Comparison of ENCODE assay signal across 10 cellular contexts in genomic region chr2:47899915-47900314, GRCh38. TPM values are rescaled to one million over a fixed set of nuclear protein-coding genes. Genes with fewer than 3 reads are reported as not detected.
DNase-seq lines count a peak whose midpoint lies in the region; ATAC-seq, FAIRE-seq and TF ChIP-seq lines count a peak whose summit lies in the region.
"Had no signal": no experiment of that assay in that cellular context is flagged by ENCODE, and none has a peak within 500 bp of the region (broad histone marks: within the 10 kb centered on the region; RNA-seq: fewer than 3 reads in every experiment).

No MANE protein-coding gene starts in this region.

- H3K9me3 ChIP-seq in CD4-positive, CD25-positive, alpha-beta regulatory T cell (ENCODE audit: control insufficient read depth in 2 of 2, low read length in 2 of 2), result no peaks in the 10 kb centered on the region
- H3K9me3 ChIP-seq in Karpas-422 (ENCODE audit: low read length) (no peaks in the 10 kb centered on the region), GM12878 (replicated peaks; ENCODE audit: control insufficient read depth, insufficient read depth, low read length) (no peaks in the 10 kb centered on the region; the same call in 1 of the 3 replicates), H9 (ENCODE audit: control insufficient read depth, low read depth, low read length) (no peaks in the 10 kb centered on the region)
- H3K9me3 ChIP-seq in naive thymus-derived CD4-positive, alpha-beta T cell (ENCODE audit: control insufficient read depth in 2 of 3, low read length in 3 of 3), result no peaks in the 10 kb centered on the region

- H3K79me2 ChIP-seq in Karpas-422 (ENCODE audit: low read length) (peaks cover 95% of the 10 kb centered on the region), GM12878 (ENCODE audit: control insufficient read depth, insufficient read depth, low read length) (peaks cover 96% of the 10 kb centered on the region), H9 (ENCODE audit: insufficient read depth, low read length) (peaks cover 50% of the 10 kb centered on the region; the same call in 1 of the 2 replicates)

- peaks cover 54% of the 10 kb centered on the region for H3K4me1 ChIP-seq in CD4-positive, CD25-positive, alpha-beta regulatory T cell (ENCODE audit: control insufficient read depth, insufficient read depth, low read length, poor library complexity, severe bottlenecking)
- H3K4me1 ChIP-seq in Karpas-422 (ENCODE audit: low read length) (peaks cover 77% of the 10 kb centered on the region), GM12878 (ENCODE audit: control insufficient read depth, insufficient read depth, low read length) (peaks cover 26% of the 10 kb centered on the region), H9 (ENCODE audit: insufficient read depth, low read length) (no peaks in the 10 kb centered on the region; the same call in 1 of the 2 replicates)
- H3K4me1 ChIP-seq in naive thymus-derived CD4-positive, alpha-beta T cell (ENCODE audit: control insufficient read depth in 2 of 2, insufficient read depth in 2 of 2, low read length in 2 of 2), result peaks cover 10 to 37% of the 10 kb centered on the region in 2 donors

- TF ChIP-seq EP300 in GM12878 (IDR thresholded peaks at IDR 0.05; ENCODE audit: borderline replicate concordance in 1 of 2, control insufficient read depth in 1 of 2, low read depth in 2 of 2, low read length in 2 of 2), result no peak

- H2BK15ac ChIP-seq in H9 (ENCODE audit: low read depth, low read length), result no peak overlapping the region

- no peak overlapping the region for H2BK20ac ChIP-seq in H9 (ENCODE audit: low read depth, low read length, poor library complexity, severe bottlenecking)

- no peak overlapping the region; the same call in 1 of the 2 replicates for H3K9ac ChIP-seq in Karpas-422 (ENCODE audit: low read length)
- no peak overlapping the region for H3K9ac ChIP-seq in GM12878 (ENCODE audit: control insufficient read depth, insufficient read depth, low read length)
- no peak overlapping the region for H3K9ac ChIP-seq in H9 (ENCODE audit: extremely low read depth, insufficient read length, low read length)

- peaks cover 6% of the 10 kb centered on the region for H3K23me2 ChIP-seq in H9 (ENCODE audit: insufficient read length, low read depth, low read length, poor library complexity, severe bottlenecking)

- CTCF ChIA-PET in GM12878 (lab: Yijun Ruan, JAX), result interaction anchor here (0.6 to 1.5 kb wide), 8 partner anchors 24 to 423 kb away, joined by 3 to 7 read pairs (median 4); no protein-coding TSS in a partner anchor
- CTCF ChIA-PET in naive thymus-derived CD4-positive, alpha-beta T cell (lab: Charles Lee), result interaction anchor here (0.6 to 1.0 kb wide), 3 partner anchors 42 to 207 kb away, joined by 3 to 4 read pairs (median 3); no protein-coding TSS in a partner anchor

- no peak for TF ChIP-seq RAD21 in GM12878 (IDR thresholded peaks at IDR 0.05; ENCODE audit: insufficient read depth, low read depth, low read length)

- H3K27me3 Mint-ChIP-seq in CD4-positive, CD25-positive, alpha-beta regulatory T cell, result no peaks in the 10 kb centered on the region
- H3K27me3 Mint-ChIP-seq in naive thymus-derived CD4-positive, alpha-beta T cell, result no peaks in the 10 kb centered on the region
- no peaks in the 10 kb centered on the region for H3K27me3 Mint-ChIP-seq in H9 (ENCODE audit: low read depth)

- POLR2A ChIA-PET in GM12878 (lab: Charles Lee), result interaction anchor here (0.6 to 1.9 kb wide), 10 partner anchors 8 to 509 kb away, joined by 3 to 18 read pairs (median 5); no protein-coding TSS in a partner anchor
- POLR2A ChIA-PET in naive thymus-derived CD4-positive, alpha-beta T cell (lab: Charles Lee), result interaction anchor here (1.2 kb wide), 1 partner anchor 33 kb away, joined by 3 read pairs; no protein-coding TSS in a partner anchor

- H4K20me1 ChIP-seq in Karpas-422 (ENCODE audit: insufficient read depth, low read depth, low read length) (peaks cover 6% of the 10 kb centered on the region; the same call in 1 of the 2 replicates), GM12878 (ENCODE audit: control insufficient read depth, insufficient read depth) (peaks cover 3% of the 10 kb centered on the region; the same call in 1 of the 2 replicates), H9 (ENCODE audit: control insufficient read depth, insufficient read depth, insufficient read length) (no peaks in the 10 kb centered on the region)

- H3K4me3 Mint-ChIP-seq in CD4-positive, CD25-positive, alpha-beta regulatory T cell, result peak overlapping the region in 2 of 4 donors; percentile 16 to 55
- peak overlapping the region in 8 of 10 donors; percentile 10 to 62 (median 42) for H3K4me3 Mint-ChIP-seq in naive thymus-derived CD4-positive, alpha-beta T cell
- no peak overlapping the region for H3K4me3 Mint-ChIP-seq in H9

- H4K8ac ChIP-seq in H9 (replicated peaks; ENCODE audit: insufficient read length, low read depth, low read length), result no peak overlapping the region

- SMC1A ChIA-PET in GM12878 (lab: Charles Lee; ENCODE audit: uncharacterized antibody, unreplicated experiment), result interaction anchor here (0.6 to 5.8 kb wide), 13 partner anchors 7 to 546 kb away, joined by 3 to 33 read pairs (median 4); partner anchors contain the start of gene FBXO11

- no peak overlapping the region for H2AFZ ChIP-seq in Karpas-422 (ENCODE audit: low read length)
- no peak overlapping the region for H2AFZ ChIP-seq in GM12878 (ENCODE audit: control insufficient read depth, low read depth, low read length)
- H2AFZ ChIP-seq in H9 (ENCODE audit: low read length), result no peak overlapping the region

- peak overlapping the region; percentile 29 for H3K4me2 ChIP-seq in Karpas-422 (ENCODE audit: low read depth, low read length, poor library complexity, severe bottlenecking)
- peak overlapping the region; percentile 69 for H3K4me2 ChIP-seq in GM12878 (ENCODE audit: control insufficient read depth, insufficient read depth)
- H3K4me2 ChIP-seq in H9 (ENCODE audit: insufficient read depth, insufficient read length, low read length), result no peak overlapping the region

- H3K4me1 Mint-ChIP-seq in CD4-positive, CD25-positive, alpha-beta regulatory T cell, result peaks cover 52 to 77% (median 63%) of the 10 kb centered on the region in 4 donors
- peaks cover 59 to 82% (median 77%) of the 10 kb centered on the region in 7 donors for H3K4me1 Mint-ChIP-seq in naive thymus-derived CD4-positive, alpha-beta T cell
- peaks cover 45 to 46% of the 10 kb centered on the region in 2 experiments for H3K4me1 Mint-ChIP-seq in H9

- BruUV-seq in GM12878 (replicated peaks; lab: Mats Ljungman, UMichigan), result no TSS peak

- DNase-seq in CD4-positive, CD25-positive, alpha-beta regulatory T cell, result no peak
- DNase-seq in Karpas-422 (no peak), GM12878 (ENCODE audit: low read depth, low spot score) (no peak), H9 (no peak)
- no peak for DNase-seq in naive thymus-derived CD4-positive, alpha-beta T cell
- DNase-seq in NK-92 treated with Interleukin-12 subunit alpha and Interleukin-12 subunit beta, amount 100 ng/mL, for 24 hours (lab: John Stamatoyannopoulos, UW), result no peak
- DNase-seq: DMS 273 treated with DMSO at 0.1 percent for 48 hours, T-helper 1 cell had no signal

- no peak for TF ChIP-seq POLR2A in GM12878 (IDR thresholded peaks at IDR 0.05; ENCODE audit: low read depth, low read length)

- intact Hi-C loops in GM12878 (cut with micrococcal nuclease; ENCODE audit: unreplicated experiment), result loop anchor here (5.0 kb wide), 1 partner anchor 118 kb away; the partner anchor contains the start of gene MSH6
- intact Hi-C loops in naive thymus-derived CD4-positive, alpha-beta T cell (cut with micrococcal nuclease), result loop anchor here (10.0 kb wide), 2 partner anchors 495 to 985 kb away; partner anchors contain the start of genes MCFD2 (in 2 of the 2) and MSH2 (in 1 of the 2)

- no peak overlapping the region for H3K27ac ChIP-seq in CD4-positive, CD25-positive, alpha-beta regulatory T cell (ENCODE audit: insufficient read depth, low read length, poor library complexity, severe bottlenecking)
- H3K27ac ChIP-seq in Karpas-422 (ENCODE audit: low read length) (peak overlapping the region; percentile 95), GM12878 (ENCODE audit: control insufficient read depth, insufficient read depth) (peak overlapping the region; percentile 62), H9 (ENCODE audit: insufficient read length, low read depth, low read length) (no peak overlapping the region)
- H3K27ac ChIP-seq in naive thymus-derived CD4-positive, alpha-beta T cell (ENCODE audit: low read depth, low read length), result no peak overlapping the region

- no peak for FAIRE-seq in GM12878 (lab: Jason Lieb, UNC)

- no peak overlapping the region for H4K91ac ChIP-seq in H9 (ENCODE audit: insufficient read length, low read depth, low read length)

- no peaks in the 10 kb centered on the region for H3K36me3 ChIP-seq in CD4-positive, CD25-positive, alpha-beta regulatory T cell (ENCODE audit: control insufficient read depth, insufficient read depth, low read length)
- H3K36me3 ChIP-seq in Karpas-422 (ENCODE audit: insufficient read depth, low read length), result 0 out of 2 replicates have a peak, but pooled peaks cover 6% of the 10 kb centered on the region
- no peaks in the 10 kb centered on the region; a peak in 1 of 4 replicates for H3K36me3 ChIP-seq in GM12878 (ENCODE audit: control insufficient read depth in 2 of 2, insufficient read depth in 2 of 2, low read length in 1 of 2)
- peaks cover 0 to 6% (median 0%) of the 10 kb centered on the region in 3 experiments for H3K36me3 ChIP-seq in naive thymus-derived CD4-positive, alpha-beta T cell (ENCODE audit: control insufficient read depth in 2 of 3, insufficient read depth in 3 of 3, low read length in 3 of 3)

- no peak overlapping the region for H4K5ac ChIP-seq in H9 (ENCODE audit: insufficient read length, low read depth, low read length)

- WGBS in GM12878 (ENCODE audit: insufficient coverage, insufficient replicate concordance, low lambda C conversion rate, missing lambda C conversion rate), result 63% methylated on average over 2 of the region's 2 CpGs
- WGBS in H9 (ENCODE audit: extremely low coverage, insufficient read length, low lambda C conversion rate), result no CpG with 5 or more reads among the region's 2 CpGs

- H3K23ac ChIP-seq in H9 (ENCODE audit: insufficient read length, low read depth, low read length), result no peak overlapping the region

- peak overlapping the region; percentile 47 for H3K4me3 ChIP-seq in CD4-positive, CD25-positive, alpha-beta regulatory T cell (ENCODE audit: low read depth, low read length)
- H3K4me3 ChIP-seq in Karpas-422 (ENCODE audit: low read length) (no peak overlapping the region), GM12878 (0 out of 2 replicates have a peak overlapping the region, but pooled peaks have one; percentile 13)
- no peak overlapping the region for H3K4me3 ChIP-seq in naive thymus-derived CD4-positive, alpha-beta T cell (ENCODE audit: low read length)

- H3K79me1 ChIP-seq in H9 (ENCODE audit: insufficient read depth, low read depth, low read length, poor library complexity, severe bottlenecking), result no peaks in the 10 kb centered on the region

- RAD21 ChIA-PET in GM12878 (lab: Charles Lee; ENCODE audit: unreplicated experiment), result interaction anchor here (1.0 to 2.6 kb wide), 4 partner anchors 33 to 548 kb away, joined by 3 to 8 read pairs (median 3); no protein-coding TSS in a partner anchor

- no peaks in the 10 kb centered on the region for H3K27me3 ChIP-seq in CD4-positive, CD25-positive, alpha-beta regulatory T cell (ENCODE audit: control insufficient read depth, insufficient read depth, low read length)
- H3K27me3 ChIP-seq in Karpas-422 (ENCODE audit: low read length) (no peaks in the 10 kb centered on the region), GM12878 (replicated peaks in 1 of 2; ENCODE audit: control insufficient read depth in 2 of 2, insufficient read depth in 2 of 2, low read length in 1 of 2) (no peaks in the 10 kb centered on the region), H9 (ENCODE audit: insufficient read depth, low read length) (no peaks in the 10 kb centered on the region)
- no peaks in the 10 kb centered on the region for H3K27me3 ChIP-seq in naive thymus-derived CD4-positive, alpha-beta T cell (ENCODE audit: control insufficient read depth in 2 of 2, insufficient read depth in 2 of 2, low read length in 2 of 2)

- no peak overlapping the region for H3T11ph ChIP-seq in H9 (ENCODE audit: low read length)

- no peak overlapping the region for H2BK5ac ChIP-seq in H9 (ENCODE audit: insufficient read length, low read length)

- H3K9me2 ChIP-seq in Karpas-422 (replicated peaks; ENCODE audit: insufficient read depth, low read length), result no peaks in the 10 kb centered on the region

- in situ Hi-C loops in GM12878 (cut with MboI), result loop anchor here (10.0 kb wide), 1 partner anchor 435 kb away; no protein-coding TSS in a partner anchor

- H3K18ac ChIP-seq in H9 (ENCODE audit: insufficient read length, low read depth, low read length), result no peak overlapping the region

- no peaks in the 10 kb centered on the region for H3K36me3 Mint-ChIP-seq in CD4-positive, CD25-positive, alpha-beta regulatory T cell
- peaks cover 0 to 7% (median 0%) of the 10 kb centered on the region in 5 donors for H3K36me3 Mint-ChIP-seq in naive thymus-derived CD4-positive, alpha-beta T cell
- H3K36me3 Mint-ChIP-seq in H9 (ENCODE audit: insufficient read depth in 1 of 3, low read depth in 3 of 3), result peaks cover 0 to 2% (median 1%) of the 10 kb centered on the region in 3 experiments; a peak in 3 of 7 replicates

- H3K9me3 Mint-ChIP-seq in CD4-positive, CD25-positive, alpha-beta regulatory T cell, result no peaks in the 10 kb centered on the region
- H3K9me3 Mint-ChIP-seq in naive thymus-derived CD4-positive, alpha-beta T cell, result no peaks in the 10 kb centered on the region
- peaks cover 0 to 2% of the 10 kb centered on the region in 2 experiments; a peak in 1 of 5 replicates for H3K9me3 Mint-ChIP-seq in H9

- H2AK5ac ChIP-seq in H9 (ENCODE audit: insufficient read length, low read length), result no peak overlapping the region

- no peak overlapping the region for H3K14ac ChIP-seq in H9 (ENCODE audit: insufficient read depth, low read length)

- no peak overlapping the region for H3K4ac ChIP-seq in H9 (ENCODE audit: low read depth, low read length)

- no peak overlapping the region for H2BK12ac ChIP-seq in H9 (ENCODE audit: insufficient read length, low read depth, low read length)

- ATAC-seq in CD4-positive, CD25-positive, alpha-beta regulatory T cell (ENCODE audit: low read depth in 2 of 2), result peak in 1 of 2 donors; percentile 12
- ATAC-seq in GM12878 (no peak), HG03025 (IDR thresholded peaks at IDR 0.05; ENCODE audit: low FRiP score, unreplicated experiment) (no peak), GM21447 (IDR thresholded peaks at IDR 0.05; ENCODE audit: unreplicated experiment) (no peak)
- ATAC-seq in naive thymus-derived CD4-positive, alpha-beta T cell, result no peak

- TF ChIP-seq CTCF in GM12878 (IDR thresholded peaks at IDR 0.05 in 2 of 3, conservative IDR thresholded peaks at IDR 0.05 in 1 of 3; ENCODE audit: control insufficient read depth in 2 of 3, extremely low read depth in 1 of 3, insufficient read depth in 1 of 3, low read depth in 3 of 3, low read length in 3 of 3) (no peak), H9 (conservative IDR thresholded peaks at IDR 0.05) (no peak)

- peak overlapping the region in 1 of 3 donors; percentile 11 for H3K27ac Mint-ChIP-seq in CD4-positive, CD25-positive, alpha-beta regulatory T cell
- H3K27ac Mint-ChIP-seq in naive thymus-derived CD4-positive, alpha-beta T cell, result peak overlapping the region in 7 of 9 donors; percentile 0 to 85 (median 48)
- peak overlapping the region in 1 of 3 experiments; percentile 18; a peak in 2 of 7 replicates for H3K27ac Mint-ChIP-seq in H9

- H3K56ac ChIP-seq in H9 (ENCODE audit: insufficient read length, low read depth, low read length), result no peak overlapping the region

- H2BK120ac ChIP-seq in H9 (ENCODE audit: low read depth, low read length, poor library complexity, severe bottlenecking), result no peak overlapping the region

RNA-seq across cellular contexts. Expression of gene FBXO11, which starts 6.4 kb away (rescaled TPM):
- 124 TPM for total RNA-seq in CD4-positive, CD25-positive, alpha-beta regulatory T cell
- 1 to 10 TPM; 5.0 to 7.7 (median 6.0) TPM for polyA plus RNA-seq in CD4-positive, CD25-positive, alpha-beta regulatory T cell
- total RNA-seq in Karpas-422 (2014; rRNA removed; shearing (Covaris generic); ENCODE audit: low replicate concordance), result 63.5 and 104 TPM in 2 replicates
- 119 and 126 TPM in 2 replicates for total RNA-seq in GM12878 (2013; cell fraction: nucleolus; rRNA removed)
- total RNA-seq in GM12878 (2014; rRNA removed) (20.5 and 27.1 TPM in 2 replicates), GM12878 (2014; rRNA removed; fragmentation: Illumina TruSeq; extraction: Trizol) (25.4 and 29.4 TPM in 2 replicates), GM12878 (2021) (30.6 and 31.6 TPM in 2 replicates), H9 (2021) (66.1 and 68.8 TPM in 2 replicates)
- polyA plus RNA-seq in GM12878 (2011; ENCODE audit: low read depth), result 8.5 TPM
- polyA plus RNA-seq in GM12878 (2011; rRNA removed) (38.9 and 51.8 TPM in 2 replicates), GM12878 (2014; fragmentation: Illumina TruSeq; extraction: Trizol) (30.9 and 33.2 TPM in 2 replicates), GM12878 (2014; fragmentation: Nextera tagmentation; extraction: Ambion mirVana) (1 to 10 TPM; 7.1 to 8.8 TPM), GM12878 (2014; rRNA removed) (20.3 and 24.5 TPM in 2 replicates), GM12878 (2016; fragmentation: Nextera tagmentation; extraction: Ambion mirVana) (1 to 10 TPM; 5.9 to 9.1 TPM)
- 21.9 and 28.0 TPM in 2 replicates for polyA plus RNA-seq in GM12878 (2011; cell fraction: cytosol; rRNA removed)
- polyA plus RNA-seq in GM12878 (2011; cell fraction: nucleus; rRNA removed), result 79.0 and 79.4 TPM in 2 replicates
- polyA plus RNA-seq in GM12878 (2012), result 24.7 and 28.8 TPM in 2 replicates
- polyA minus RNA-seq in GM12878 (2011; rRNA and poly(A)+ RNA removed), result 36.1 and 66.3 TPM in 2 replicates
- 15.9 and 21.2 TPM in 2 replicates for polyA minus RNA-seq in GM12878 (2011; cell fraction: cytosol; rRNA and poly(A)+ RNA removed)
- polyA minus RNA-seq in GM12878 (2011; cell fraction: nucleus; rRNA and poly(A)+ RNA removed), result 25.4 and 41.0 TPM in 2 replicates
- total RNA-seq in naive thymus-derived CD4-positive, alpha-beta T cell, result 10 to 100 TPM; 54.6 to 92.1 (median 85.5) TPM
- polyA plus RNA-seq in naive thymus-derived CD4-positive, alpha-beta T cell, result 1 to 10 TPM; 7.7 to 9.0 TPM

Comparison
In these comparisons a context has a peak if more than half of its experiments do, and no peak if none do; other contexts are left out.
1. H3K27ac ChIP-seq: peak in Karpas-422 (single experiment) and GM12878 (single experiment); none in CD4-positive, CD25-positive, alpha-beta regulatory T cell (single experiment), naive thymus-derived CD4-positive, alpha-beta T cell (single experiment) and H9 (single experiment).
2. H3K4me3 ChIP-seq: peak in CD4-positive, CD25-positive, alpha-beta regulatory T cell (single experiment) and GM12878 (single experiment); none in Karpas-422 (single experiment) and naive thymus-derived CD4-positive, alpha-beta T cell (single experiment).
3. H3K4me3 Mint-ChIP-seq: peak in naive thymus-derived CD4-positive, alpha-beta T cell (8 of 10); none in H9 (0 of 2).